Comparison of ENCODE assay signal across 2 cellular contexts in the genomic region with DNA sequence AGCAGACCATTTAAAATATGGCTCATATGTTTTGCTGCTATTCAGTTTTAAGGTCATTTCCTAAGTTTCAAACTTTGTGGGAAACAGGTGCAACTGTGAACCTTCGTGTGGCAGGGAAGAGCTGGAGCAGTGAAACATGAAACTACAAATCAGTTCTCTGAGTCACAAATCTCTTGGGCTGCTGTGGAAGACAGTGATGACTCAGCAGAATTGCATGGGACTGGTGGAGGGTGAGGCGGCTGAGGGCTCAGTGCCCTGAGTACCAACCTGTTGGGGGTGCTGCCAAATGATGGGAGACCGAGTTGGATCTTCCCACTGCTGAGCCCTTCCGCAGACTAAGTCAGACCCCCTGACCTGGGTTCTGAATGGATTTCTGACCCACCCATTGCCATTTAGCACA.
A peak's percentile ranks its signal among the peaks of the same experiment; 100 is the strongest.
TF ChIP-seq lines count a peak whose summit lies in the region.

No MANE protein-coding gene starts in this region.

TF ChIP-seq in A549, 52 proteins besides CTCF, POLR2A, EP300 and RAD21 (continued from another document):
- TF ChIP-seq, protein P1, sequence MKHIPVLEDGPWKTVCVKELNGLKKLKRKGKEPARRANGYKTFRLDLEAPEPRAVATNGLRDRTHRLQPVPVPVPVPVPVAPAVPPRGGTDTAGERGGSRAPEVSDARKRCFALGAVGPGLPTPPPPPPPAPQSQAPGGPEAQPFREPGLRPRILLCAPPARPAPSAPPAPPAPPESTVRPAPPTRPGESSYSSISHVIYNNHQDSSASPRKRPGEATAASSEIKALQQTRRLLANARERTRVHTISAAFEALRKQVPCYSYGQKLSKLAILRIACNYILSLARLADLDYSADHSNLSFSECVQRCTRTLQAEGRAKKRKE (CRISPR knock-in tag; IDR thresholded peaks at IDR 0.05; ENCODE audit: low read depth): no peak
- TF ChIP-seq MYC (IDR thresholded peaks at IDR 0.05; ENCODE audit: borderline replicate concordance, low read length) (no peak), CHD4 (IDR thresholded peaks at IDR 0.05; ENCODE audit: borderline replicate concordance) (no peak), CHD2 (IDR thresholded peaks at IDR 0.05; ENCODE audit: low read length, partially characterized antibody) (no peak), FOXS1 (CRISPR knock-in tag; IDR thresholded peaks at IDR 0.05) (no peak), CBX2 (IDR thresholded peaks at IDR 0.05; ENCODE audit: borderline replicate concordance, low read depth) (no peak), RARB (CRISPR knock-in tag; IDR thresholded peaks at IDR 0.05) (no peak), KDM5A (IDR thresholded peaks at IDR 0.05) (no peak), EHF (CRISPR knock-in tag; IDR thresholded peaks at IDR 0.05) (no peak), SMC3 (IDR thresholded peaks at IDR 0.05) (no peak), MAFK (IDR thresholded peaks at IDR 0.05; ENCODE audit: partially characterized antibody) (peak; percentile 100), FOSB (CRISPR knock-in tag; IDR thresholded peaks at IDR 0.05) (no peak), HEYL (CRISPR knock-in tag; IDR thresholded peaks at IDR 0.05) (no peak), FOSL2 (IDR thresholded peaks at IDR 0.05) (no peak), FOSL2 (CRISPR knock-in tag; IDR thresholded peaks at IDR 0.05) (peak; percentile 73), NFE2L2 (conservative IDR thresholded peaks at IDR 0.05; ENCODE audit: low read length) (peak; percentile 97)
- TF ChIP-seq, protein P2, sequence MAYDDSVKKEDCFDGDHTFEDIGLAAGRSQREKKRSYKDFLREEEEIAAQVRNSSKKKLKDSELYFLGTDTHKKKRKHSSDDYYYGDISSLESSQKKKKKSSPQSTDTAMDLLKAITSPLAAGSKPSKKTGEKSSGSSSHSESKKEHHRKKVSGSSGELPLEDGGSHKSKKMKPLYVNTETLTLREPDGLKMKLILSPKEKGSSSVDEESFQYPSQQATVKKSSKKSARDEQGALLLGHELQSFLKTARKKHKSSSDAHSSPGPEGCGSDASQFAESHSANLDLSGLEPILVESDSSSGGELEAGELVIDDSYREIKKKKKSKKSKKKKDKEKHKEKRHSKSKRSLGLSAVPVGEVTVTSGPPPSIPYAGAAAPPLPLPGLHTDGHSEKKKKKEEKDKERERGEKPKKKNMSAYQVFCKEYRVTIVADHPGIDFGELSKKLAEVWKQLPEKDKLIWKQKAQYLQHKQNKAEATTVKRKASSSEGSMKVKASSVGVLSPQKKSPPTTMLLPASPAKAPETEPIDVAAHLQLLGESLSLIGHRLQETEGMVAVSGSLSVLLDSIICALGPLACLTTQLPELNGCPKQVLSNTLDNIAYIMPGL (CRISPR knock-in tag; IDR thresholded peaks at IDR 0.05; ENCODE audit: borderline replicate concordance): no peak
- TF ChIP-seq, protein P3, sequence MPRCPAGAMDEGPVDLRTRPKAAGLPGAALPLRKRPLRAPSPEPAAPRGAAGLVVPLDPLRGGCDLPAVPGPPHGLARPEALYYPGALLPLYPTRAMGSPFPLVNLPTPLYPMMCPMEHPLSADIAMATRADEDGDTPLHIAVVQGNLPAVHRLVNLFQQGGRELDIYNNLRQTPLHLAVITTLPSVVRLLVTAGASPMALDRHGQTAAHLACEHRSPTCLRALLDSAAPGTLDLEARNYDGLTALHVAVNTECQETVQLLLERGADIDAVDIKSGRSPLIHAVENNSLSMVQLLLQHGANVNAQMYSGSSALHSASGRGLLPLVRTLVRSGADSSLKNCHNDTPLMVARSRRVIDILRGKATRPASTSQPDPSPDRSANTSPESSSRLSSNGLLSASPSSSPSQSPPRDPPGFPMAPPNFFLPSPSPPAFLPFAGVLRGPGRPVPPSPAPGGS (IDR thresholded peaks at IDR 0.05): no peak

TF ChIP-seq in GM23338, 12 proteins besides CTCF, POLR2A, EP300 and RAD21 (continued from another document):
- TF ChIP-seq, protein P4, sequence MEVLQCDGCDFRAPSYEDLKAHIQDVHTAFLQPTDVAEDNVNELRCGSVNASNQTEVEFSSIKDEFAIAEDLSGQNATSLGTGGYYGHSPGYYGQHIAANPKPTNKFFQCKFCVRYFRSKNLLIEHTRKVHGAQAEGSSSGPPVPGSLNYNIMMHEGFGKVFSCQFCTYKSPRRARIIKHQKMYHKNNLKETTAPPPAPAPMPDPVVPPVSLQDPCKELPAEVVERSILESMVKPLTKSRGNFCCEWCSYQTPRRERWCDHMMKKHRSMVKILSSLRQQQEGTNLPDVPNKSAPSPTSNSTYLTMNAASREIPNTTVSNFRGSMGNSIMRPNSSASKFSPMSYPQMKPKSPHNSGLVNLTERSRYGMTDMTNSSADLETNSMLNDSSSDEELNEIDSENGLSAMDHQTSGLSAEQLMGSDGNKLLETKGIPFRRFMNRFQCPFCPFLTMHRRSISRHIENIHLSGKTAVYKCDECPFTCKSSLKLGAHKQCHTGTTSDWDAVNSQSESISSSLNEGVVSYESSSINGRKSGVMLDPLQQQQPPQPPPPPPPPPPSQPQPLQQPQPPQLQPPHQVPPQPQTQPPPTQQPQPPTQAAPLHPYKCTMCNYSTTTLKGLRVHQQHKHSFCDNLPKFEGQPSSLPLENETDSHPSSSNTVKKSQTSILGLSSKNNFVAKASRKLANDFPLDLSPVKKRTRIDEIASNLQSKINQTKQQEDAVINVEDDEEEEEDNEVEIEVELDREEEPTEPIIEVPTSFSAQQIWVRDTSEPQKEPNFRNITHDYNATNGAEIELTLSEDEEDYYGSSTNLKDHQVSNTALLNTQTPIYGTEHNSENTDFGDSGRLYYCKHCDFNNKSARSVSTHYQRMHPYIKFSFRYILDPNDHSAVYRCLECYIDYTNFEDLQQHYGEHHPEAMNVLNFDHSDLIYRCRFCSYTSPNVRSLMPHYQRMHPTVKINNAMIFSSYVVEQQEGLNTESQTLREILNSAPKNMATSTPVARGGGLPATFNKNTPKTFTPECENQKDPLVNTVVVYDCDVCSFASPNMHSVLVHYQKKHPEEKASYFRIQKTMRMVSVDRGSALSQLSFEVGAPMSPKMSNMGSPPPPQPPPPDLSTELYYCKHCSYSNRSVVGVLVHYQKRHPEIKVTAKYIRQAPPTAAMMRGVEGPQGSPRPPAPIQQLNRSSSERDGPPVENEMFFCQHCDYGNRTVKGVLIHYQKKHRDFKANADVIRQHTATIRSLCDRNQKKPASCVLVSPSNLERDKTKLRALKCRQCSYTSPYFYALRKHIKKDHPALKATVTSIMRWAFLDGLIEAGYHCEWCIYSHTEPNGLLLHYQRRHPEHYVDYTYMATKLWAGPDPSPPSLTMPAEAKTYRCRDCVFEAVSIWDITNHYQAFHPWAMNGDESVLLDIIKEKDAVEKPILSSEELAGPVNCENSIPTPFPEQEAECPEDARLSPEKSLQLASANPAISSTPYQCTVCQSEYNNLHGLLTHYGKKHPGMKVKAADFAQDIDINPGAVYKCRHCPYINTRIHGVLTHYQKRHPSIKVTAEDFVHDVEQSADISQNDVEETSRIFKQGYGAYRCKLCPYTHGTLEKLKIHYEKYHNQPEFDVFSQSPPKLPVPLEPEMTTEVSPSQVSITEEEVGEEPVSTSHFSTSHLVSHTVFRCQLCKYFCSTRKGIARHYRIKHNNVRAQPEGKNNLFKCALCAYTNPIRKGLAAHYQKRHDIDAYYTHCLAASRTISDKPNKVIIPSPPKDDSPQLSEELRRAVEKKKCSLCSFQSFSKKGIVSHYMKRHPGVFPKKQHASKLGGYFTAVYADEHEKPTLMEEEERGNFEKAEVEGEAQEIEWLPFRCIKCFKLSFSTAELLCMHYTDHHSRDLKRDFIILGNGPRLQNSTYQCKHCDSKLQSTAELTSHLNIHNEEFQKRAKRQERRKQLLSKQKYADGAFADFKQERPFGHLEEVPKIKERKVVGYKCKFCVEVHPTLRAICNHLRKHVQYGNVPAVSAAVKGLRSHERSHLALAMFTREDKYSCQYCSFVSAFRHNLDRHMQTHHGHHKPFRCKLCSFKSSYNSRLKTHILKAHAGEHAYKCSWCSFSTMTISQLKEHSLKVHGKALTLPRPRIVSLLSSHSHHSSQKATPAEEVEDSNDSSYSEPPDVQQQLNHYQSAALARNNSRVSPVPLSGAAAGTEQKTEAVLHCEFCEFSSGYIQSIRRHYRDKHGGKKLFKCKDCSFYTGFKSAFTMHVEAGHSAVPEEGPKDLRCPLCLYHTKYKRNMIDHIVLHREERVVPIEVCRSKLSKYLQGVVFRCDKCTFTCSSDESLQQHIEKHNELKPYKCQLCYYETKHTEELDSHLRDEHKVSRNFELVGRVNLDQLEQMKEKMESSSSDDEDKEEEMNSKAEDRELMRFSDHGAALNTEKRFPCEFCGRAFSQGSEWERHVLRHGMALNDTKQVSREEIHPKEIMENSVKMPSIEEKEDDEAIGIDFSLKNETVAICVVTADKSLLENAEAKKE (CRISPR knock-in tag; IDR thresholded peaks at IDR 0.05): no peak
- no peak for TF ChIP-seq JUNB (IDR thresholded peaks at IDR 0.05; ENCODE audit: unreplicated experiment)
- TF ChIP-seq ZNF331 (CRISPR knock-in tag; IDR thresholded peaks at IDR 0.05; ENCODE audit: low read depth): no peak
